In the genomic region with DNA sequence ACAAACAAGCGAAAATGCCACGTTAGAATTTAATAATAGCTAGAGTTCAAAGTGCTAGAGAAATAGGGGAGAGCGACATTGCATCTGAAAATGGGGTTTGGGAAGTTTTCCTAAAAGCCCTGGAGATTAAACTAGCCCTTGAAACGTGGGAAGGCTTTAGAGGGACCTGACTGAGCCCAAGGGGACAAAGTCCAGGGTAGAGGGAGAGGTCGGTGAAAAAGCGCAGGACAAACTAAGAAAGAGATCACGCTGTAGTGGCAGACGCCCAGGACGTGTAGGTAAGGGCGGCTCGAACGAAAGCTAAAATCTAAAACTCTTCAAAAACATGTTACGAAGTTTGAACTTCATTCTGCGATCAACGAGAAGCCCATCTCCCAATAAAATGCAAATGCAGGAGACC, we compare ENCODE assay signal across 9 cellular contexts. TPM values are rescaled to one million over a fixed set of nuclear protein-coding genes. Genes with fewer than 3 reads are reported as not detected.
DNase-seq lines count a peak whose midpoint lies in the region; ATAC-seq and TF ChIP-seq lines count a peak whose summit lies in the region.
"Had no signal": no experiment of that assay in that cellular context is flagged by ENCODE, and none has a peak within 500 bp of the region (broad histone marks: within the 10 kb centered on the region; RNA-seq: fewer than 3 reads in every experiment).

No MANE protein-coding gene starts in this region.

- no peaks in the 10 kb centered on the region for H3K36me3 ChIP-seq in heart right ventricle
- no peaks in the 10 kb centered on the region for H3K36me3 ChIP-seq in body of pancreas (replicated peaks in 1 of 2; ENCODE audit: insufficient read depth in 1 of 2, low read depth in 2 of 2)
- H3K36me3 ChIP-seq in mesodermal cell (ENCODE audit: control insufficient read depth, insufficient read depth, low read length), result no peaks in the 10 kb centered on the region
- no peaks in the 10 kb centered on the region for H3K36me3 ChIP-seq in uterus
- H3K36me3 ChIP-seq: cardiac muscle cell had no signal

- H3K4me3 ChIP-seq in heart right ventricle (peak overlapping the region in 9 of 10 donors; percentile 56 to 93 (median 77)), body of pancreas (no peak overlapping the region), mesodermal cell (ENCODE audit: extremely low read depth, insufficient read depth, low read length, poor library complexity, severe bottlenecking) (peak overlapping the region; percentile 58), uterus (peak overlapping the region; percentile 52 to 82)

- H3K27me3 ChIP-seq in heart right ventricle (peaks cover 0 to 40% (median 0%) of the 10 kb centered on the region in 7 donors), body of pancreas (no peaks in the 10 kb centered on the region), uterus (no peaks in the 10 kb centered on the region)
- H3K27me3 ChIP-seq: cardiac muscle cell had no signal

- no peak for DNase-seq in heart right ventricle
- no peak for DNase-seq in Right ventricle myocardium inferior (ENCODE audit: missing footprints)
- DNase-seq in body of pancreas, result peak; percentile 18 to 49 (median 26)
- DNase-seq in uterus, result no peak
- DNase-seq in NCI-H1694 treated with DMSO at 0.1 percent for 48 hours (lab: John Stamatoyannopoulos, UW), result no peak
- no peak for DNase-seq in SKM-1 (lab: John Stamatoyannopoulos, UW; ENCODE audit: unreplicated experiment)

- TF ChIP-seq CTCF in heart right ventricle (IDR thresholded peaks at IDR 0.05) (no peak), body of pancreas (IDR thresholded peaks at IDR 0.05) (no peak), uterus (IDR thresholded peaks at IDR 0.05) (no peak)

- ATAC-seq in heart right ventricle, result no peak
- no peak for ATAC-seq in Right ventricle myocardium inferior
- no peak for ATAC-seq in body of pancreas
- ATAC-seq in GM19455 (IDR thresholded peaks at IDR 0.05; ENCODE audit: unreplicated experiment), result no peak

- intact Hi-C loops in heart right ventricle (cut with DNase I), result loop anchor here in 5 of 10 donors (5.0 to 10.0 kb wide), 5 partner anchors 52 to 127 kb away; no protein-coding TSS in a partner anchor
- intact Hi-C loops in Right ventricle myocardium inferior (cut with DNase I), result loop anchor here (2.0 kb wide), 1 partner anchor 105 kb away; no protein-coding TSS in a partner anchor
- intact Hi-C loops in body of pancreas (cut with DNase I), result no loop called here
- intact Hi-C loops in uterus (cut with DNase I; ENCODE audit: low total_unique reads), result no loop called here

- WGBS in heart right ventricle, 2 donors, result 78 to 82% methylated on average over 15 of the region's 15 CpGs
- WGBS in body of pancreas, 2 donors, result 36 to 39% methylated on average over 9 to 15 of the region's 15 CpGs
- 72 to 98% methylated on average over 7 of the region's 15 CpGs for WGBS in mesodermal cell (ENCODE audit: insufficient coverage in 2 of 2), 2 experiments

- H3K9me3 ChIP-seq in heart right ventricle, result no peaks in the 10 kb centered on the region
- H3K9me3 ChIP-seq in body of pancreas, result no peaks in the 10 kb centered on the region
- no peaks in the 10 kb centered on the region for H3K9me3 ChIP-seq in mesodermal cell (ENCODE audit: control insufficient read depth, low read length)
- no peaks in the 10 kb centered on the region for H3K9me3 ChIP-seq in uterus

- TF ChIP-seq POLR2A in body of pancreas (IDR thresholded peaks at IDR 0.05), result no peak
- TF ChIP-seq POLR2A in uterus (IDR thresholded peaks at IDR 0.05), result no peak

- H3K27ac ChIP-seq in heart right ventricle (peak overlapping the region in 9 of 10 donors; percentile 86 to 98 (median 93)), body of pancreas (peak overlapping the region in 3 of 4 donors; percentile 93 to 98 (median 94)), mesodermal cell (ENCODE audit: low read depth, low read length, severe bottlenecking) (peak overlapping the region; percentile 75), uterus (peak overlapping the region; percentile 90 to 99)

- H3K4me1 ChIP-seq in heart right ventricle, result peaks cover 0 to 14% (median 0%) of the 10 kb centered on the region in 9 donors
- no peaks in the 10 kb centered on the region for H3K4me1 ChIP-seq in body of pancreas
- no peaks in the 10 kb centered on the region for H3K4me1 ChIP-seq in mesodermal cell (ENCODE audit: control insufficient read depth, insufficient read depth, low read length, poor library complexity, severe bottlenecking)
- no peaks in the 10 kb centered on the region for H3K4me1 ChIP-seq in uterus

RNA-seq across cellular contexts. Expression of a gene that starts 1.1 kb away (rescaled TPM):
- 1 to 10 TPM; 1.8 to 8.5 (median 3.3) TPM for total RNA-seq in heart right ventricle
- polyA plus RNA-seq in heart right ventricle, result 1 to 10 TPM; 2.4 to 2.5 TPM
- 6.0 TPM for total RNA-seq in Right ventricle myocardium inferior
- total RNA-seq in body of pancreas, result 10 to 100 TPM; 10.5 to 14.5 TPM
- 21.4 TPM for polyA plus RNA-seq in mesodermal cell (2013, experiment 1 of 2)
- 24.3 TPM for polyA plus RNA-seq in mesodermal cell (2013, experiment 2 of 2)
- 10 to 100 TPM; 35.6 to 67.9 (median 52.4) TPM for total RNA-seq in uterus

RNA-seq across cellular contexts. Expression of a gene that starts 31.4 kb away (rescaled TPM):
- not detected for total RNA-seq in heart right ventricle
- polyA plus RNA-seq in heart right ventricle, result not detected
- total RNA-seq in Right ventricle myocardium inferior, result not detected
- not detected for total RNA-seq in body of pancreas
- not detected for polyA plus RNA-seq in mesodermal cell (2013, experiment 1 of 2)
- polyA plus RNA-seq in mesodermal cell (2013, experiment 2 of 2), result not detected
- total RNA-seq in uterus, result not detected
- total RNA-seq: cardiac muscle cell had no signal
- polyA plus RNA-seq: cardiac muscle cell had no signal

Comparison
In these comparisons a context has a peak if more than half of its experiments do, and no peak if none do; other contexts are left out.
1. DNase-seq: peak in body of pancreas (4 of 4); none in heart right ventricle (0 of 2), Right ventricle myocardium inferior (single experiment), uterus (0 of 2), NCI-H1694 treated with DMSO at 0.1 percent for 48 hours (single experiment) and SKM-1 (single experiment).
2. H3K4me3 ChIP-seq: peak in heart right ventricle (9 of 10), mesodermal cell (single experiment) and uterus (2 of 2); none in body of pancreas (0 of 2).
3. Peak in every context shown above with its lines, with median percentiles within 50 percentile points of each other: H3K27ac ChIP-seq.